15 cellular contexts compared by ENCODE assay signal in genomic region chr11:132358573-132358953, GRCh38.
DNase-seq lines count a peak whose midpoint lies in the region; ATAC-seq and TF ChIP-seq lines count a peak whose summit lies in the region.
"Had no signal": no experiment of that assay in that cellular context is flagged by ENCODE, and none has a peak within 500 bp of the region (broad histone marks: within the 10 kb centered on the region; RNA-seq: fewer than 3 reads in every experiment).

No MANE protein-coding gene starts in this region.

- H3K36me3 ChIP-seq in right atrium auricular region, result no peaks in the 10 kb centered on the region

- ATAC-seq in GM19035 (IDR thresholded peaks at IDR 0.05; ENCODE audit: unreplicated experiment), result peak; percentile 43
- ATAC-seq in HG02610 (IDR thresholded peaks at IDR 0.05; ENCODE audit: unreplicated experiment), result peak; percentile 31
- peak; percentile 53 for ATAC-seq in HG03342 (IDR thresholded peaks at IDR 0.05; ENCODE audit: unreplicated experiment)
- ATAC-seq: left colon had no signal

- no peaks in the 10 kb centered on the region for H3K4me1 ChIP-seq in right atrium auricular region

- DNase-seq in coronary artery (ENCODE audit: low spot score) (no peak), NCI-H1417 (lab: John Stamatoyannopoulos, UW) (no peak), right atrium auricular region (ENCODE audit: low spot score) (no peak), mucosa of gallbladder (ENCODE audit: low spot score) (no peak)
- DNase-seq: activated CD4-positive, alpha-beta T cell treated with anti-CD3 and anti-CD28 coated beads for 48 hours; foreskin fibroblast; GF-D8; left colon; NCI-H446; SIG-M5; stimulated activated CD4-positive, alpha-beta T cell treated with anti-CD3 and anti-CD28 coated beads, Interleukin-15, amount 100 ng/mL, for 24 hours had no signal

- TF ChIP-seq CTCF in coronary artery (IDR thresholded peaks at IDR 0.05) (no peak), right atrium auricular region (IDR thresholded peaks at IDR 0.05) (no peak)

- H3K27ac ChIP-seq in coronary artery, result no peak overlapping the region
- H3K27ac ChIP-seq in right atrium auricular region, result no peak overlapping the region

- H3K27me3 ChIP-seq in right atrium auricular region, result no peaks in the 10 kb centered on the region

- peak overlapping the region; percentile 7; the same call in 1 of the 2 replicates for H3K4me3 ChIP-seq in GM08714 (ENCODE audit: low read length)
- H3K4me3 ChIP-seq in coronary artery, result no peak overlapping the region
- H3K4me3 ChIP-seq in right atrium auricular region, result no peak overlapping the region

- no peaks in the 10 kb centered on the region for H3K9me3 ChIP-seq in right atrium auricular region
